ENCODE assay signal across 15 cellular contexts in the genomic region with DNA sequence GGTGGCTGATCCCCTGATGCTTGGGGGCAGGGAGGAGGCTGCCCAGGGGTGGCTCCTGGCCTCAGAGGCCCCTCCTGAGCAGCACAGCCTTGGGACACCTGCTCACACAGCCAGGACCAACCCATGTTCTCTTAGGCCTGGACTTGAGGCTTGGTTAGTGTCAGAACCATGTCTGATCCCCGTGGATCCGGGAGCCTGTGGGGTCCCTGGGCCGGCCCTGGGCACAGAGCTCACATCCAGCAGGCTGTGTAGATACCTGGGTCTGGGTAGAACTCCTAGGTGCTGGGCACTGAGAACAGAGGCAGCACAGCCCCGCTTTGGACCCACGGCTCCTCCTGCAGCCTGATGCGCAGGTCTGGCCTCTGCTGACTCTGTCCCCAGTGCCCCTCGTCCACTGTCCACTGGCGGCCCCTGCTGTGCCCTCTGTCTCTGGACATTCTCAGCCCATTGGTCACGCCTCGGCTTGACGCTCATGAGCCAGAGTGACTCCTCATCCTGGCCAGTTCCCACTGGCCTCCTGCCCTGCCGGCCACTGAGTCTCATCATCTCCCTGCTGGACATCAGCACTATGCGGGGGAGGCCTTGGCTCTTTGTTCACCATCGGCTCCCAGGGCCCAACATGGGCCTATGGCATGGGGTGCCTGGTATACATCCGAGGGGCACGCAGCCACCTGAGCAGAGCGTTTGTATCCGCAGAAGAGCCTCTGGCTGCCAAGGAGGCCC.
A peak's percentile ranks its signal among the peaks of the same experiment; 100 is the strongest.
DNase-seq lines count a peak whose midpoint lies in the region; ATAC-seq and TF ChIP-seq lines count a peak whose summit lies in the region.
"Had no signal": no experiment of that assay in that cellular context is flagged by ENCODE, and none has a peak within 500 bp of the region (broad histone marks: within the 10 kb centered on the region; RNA-seq: fewer than 3 reads in every experiment).

No MANE protein-coding gene starts in this region.

- intact Hi-C loops in right lobe of liver (cut with DNase I) (no loop called here), spleen (cut with DNase I; ENCODE audit: low total_unique reads) (no loop called here)

- no peak overlapping the region for H3K4me3 ChIP-seq in adipocyte (ENCODE audit: low read length)
- no peak overlapping the region for H3K4me3 ChIP-seq in right lobe of liver
- H3K4me3 ChIP-seq in spleen = no peak overlapping the region
- H3K4me3 ChIP-seq: SJCRH30, thyroid gland had no signal

- DNase-seq in activated CD4-positive, CD25-positive, alpha-beta regulatory T cell treated with anti-CD3 and anti-CD28 coated beads, Interleukin-2, amount 50 U/mL, for 72 hours = peak; percentile 15
- DNase-seq in adipocyte (ENCODE audit: low read depth) (peak; percentile 8), right lobe of liver (peak; percentile 7 to 41 (median 31)), spleen (peak; percentile 69), NCI-H1694 treated with DMSO at 0.1 percent for 48 hours (lab: John Stamatoyannopoulos, UW) (no peak)
- no peak for DNase-seq in stimulated activated CD4-positive, alpha-beta T cell treated with anti-CD3 and anti-CD28 coated beads, Interleukin-15, amount 100 ng/mL, for 24 hours
- DNase-seq: 8988T; activated CD4-positive, alpha-beta T cell treated with anti-CD3 and anti-CD28 coated beads, Interleukin-2, amount 50 U/mL, for 48 hours; brain microvascular endothelial cell; effector memory CD4-positive, alpha-beta T cell; foreskin fibroblast; thyroid gland had no signal

- TF ChIP-seq POLR2A in right lobe of liver (IDR thresholded peaks at IDR 0.05) = no peak
- no peak for TF ChIP-seq POLR2A in spleen (IDR thresholded peaks at IDR 0.05)

- no peak overlapping the region for H3K27ac ChIP-seq in right lobe of liver
- H3K27ac ChIP-seq in spleen = no peak overlapping the region
- H3K27ac ChIP-seq: brain microvascular endothelial cell, SJCRH30, thyroid gland had no signal

- H3K9me3 ChIP-seq in adipocyte (ENCODE audit: control insufficient read depth, low read length) (no peaks in the 10 kb centered on the region), right lobe of liver (no peaks in the 10 kb centered on the region), spleen (no peaks in the 10 kb centered on the region)
- H3K9me3 ChIP-seq: SJCRH30, thyroid gland had no signal

- TF ChIP-seq CTCF in right lobe of liver (IDR thresholded peaks at IDR 0.05) (no peak), spleen (IDR thresholded peaks at IDR 0.05 in 8 of 11, conservative IDR thresholded peaks at IDR 0.05 in 3 of 11) (no peak)

- H3K4me1 ChIP-seq in adipocyte (ENCODE audit: control insufficient read depth, insufficient read depth, low read length) (peaks cover 3% of the 10 kb centered on the region), right lobe of liver (no peaks in the 10 kb centered on the region), spleen (no peaks in the 10 kb centered on the region)
- H3K4me1 ChIP-seq: SJCRH30, thyroid gland had no signal

- 93% methylated on average over 3 of the region's 18 CpGs for WGBS in right lobe of liver (ENCODE audit: insufficient coverage, low coverage, low lambda C conversion rate, missing lambda C conversion rate)
- WGBS in spleen, 5 donors = 88 to 97% (median 90%) methylated on average over 9 to 18 of the region's 18 CpGs

- ATAC-seq in activated CD4-positive, CD25-positive, alpha-beta regulatory T cell treated with anti-CD3 and anti-CD28 coated beads, Interleukin-2, amount 50 U/mL, for 24 hours = no peak
- ATAC-seq in right lobe of liver (peak in 1 of 4 donors; percentile 14), GM21576 (IDR thresholded peaks at IDR 0.05; ENCODE audit: unreplicated experiment) (no peak)

- H3K36me3 ChIP-seq in adipocyte (ENCODE audit: control insufficient read depth, insufficient read depth, low read length, severe bottlenecking) (no peaks in the 10 kb centered on the region), right lobe of liver (no peaks in the 10 kb centered on the region), spleen (peaks cover 0 to 84% (median 17%) of the 10 kb centered on the region in 6 donors)
- H3K36me3 ChIP-seq: brain microvascular endothelial cell, SJCRH30 had no signal

- H3K27me3 ChIP-seq in adipocyte (replicated peaks; ENCODE audit: control insufficient read depth, insufficient read depth, low read length) (no peaks in the 10 kb centered on the region), right lobe of liver (no peaks in the 10 kb centered on the region), spleen (replicated peaks in 1 of 7) (no peaks in the 10 kb centered on the region)
- H3K27me3 ChIP-seq: brain microvascular endothelial cell, SJCRH30, thyroid gland had no signal

- no peak overlapping the region for H3K9ac ChIP-seq in adipocyte (ENCODE audit: low read length)

Comparison
In these comparisons a context has a peak if more than half of its experiments do, and no peak if none do; other contexts are left out.
1. DNase-seq: peak in activated CD4-positive, CD25-positive, alpha-beta regulatory T cell treated with anti-CD3 and anti-CD28 coated beads, Interleukin-2, amount 50 U/mL, for 72 hours (single experiment), adipocyte (single experiment), right lobe of liver (3 of 3) and spleen (single experiment); none in stimulated activated CD4-positive, alpha-beta T cell treated with anti-CD3 and anti-CD28 coated beads, Interleukin-15, amount 100 ng/mL, for 24 hours (single experiment) and NCI-H1694 treated with DMSO at 0.1 percent for 48 hours (single experiment).